Comparison of ENCODE assay signal across 16 cellular contexts in the genomic region with DNA sequence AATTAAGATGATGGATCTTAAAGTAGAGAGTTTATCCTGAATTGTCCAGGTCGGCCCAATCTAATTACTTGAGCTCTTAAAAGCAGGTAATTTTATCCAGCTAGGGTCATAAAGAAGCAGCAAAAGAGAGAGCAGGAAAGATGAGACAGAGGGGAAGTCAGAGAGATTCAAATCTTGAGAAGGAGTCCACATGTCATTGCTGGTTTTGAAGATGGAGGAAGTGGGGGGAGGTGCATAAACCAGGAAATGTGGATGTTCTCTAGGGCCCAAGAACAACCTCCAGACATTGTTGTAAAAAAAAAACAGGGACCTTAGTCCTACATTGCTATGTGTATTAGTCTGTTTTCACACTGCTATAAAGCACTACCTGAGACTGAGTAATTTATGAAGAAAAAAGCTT.
A peak's percentile ranks its signal among the peaks of the same experiment; 100 is the strongest.
DNase-seq lines count a peak whose midpoint lies in the region; ATAC-seq and TF ChIP-seq lines count a peak whose summit lies in the region.
"Had no signal": no experiment of that assay in that cellular context is flagged by ENCODE, and none has a peak within 500 bp of the region (broad histone marks: within the 10 kb centered on the region; RNA-seq: fewer than 3 reads in every experiment).

No MANE protein-coding gene starts in this region.

- H3K9me3 Mint-ChIP-seq in GM23338, result no peaks in the 10 kb centered on the region

- no peaks in the 10 kb centered on the region for H3F3A ChIP-seq in GM23338 (replicated peaks; ENCODE audit: low read depth)

- no peak for TF ChIP-seq CTCF in DND-41 (IDR thresholded peaks at IDR 0.05; ENCODE audit: borderline replicate concordance, extremely low read depth, low read length, poor library complexity, severe bottlenecking)
- no peak for TF ChIP-seq CTCF in GM23338 (conservative IDR thresholded peaks at IDR 0.05; ENCODE audit: low read depth in 2 of 2)
- no peak for TF ChIP-seq CTCF in OCI-LY7 (conservative IDR thresholded peaks at IDR 0.05; ENCODE audit: low read length)
- TF ChIP-seq CTCF in mucosa of descending colon (IDR thresholded peaks at IDR 0.05), result no peak
- no peak for TF ChIP-seq CTCF in left ventricle myocardium inferior (IDR thresholded peaks at IDR 0.05; ENCODE audit: borderline replicate concordance)

- no peaks in the 10 kb centered on the region for H3K9me3 ChIP-seq in DND-41 (ENCODE audit: insufficient read depth, low read length, severe bottlenecking)
- no peaks in the 10 kb centered on the region for H3K9me3 ChIP-seq in OCI-LY7 (ENCODE audit: low read length)
- H3K9me3 ChIP-seq in mucosa of descending colon, result no peaks in the 10 kb centered on the region
- no peaks in the 10 kb centered on the region for H3K9me3 ChIP-seq in left ventricle myocardium inferior (replicated peaks)
- H3K9me3 ChIP-seq: Caco-2, ovary had no signal

- H3K4me3 Mint-ChIP-seq in GM23338, result no peak overlapping the region
- H3K4me3 Mint-ChIP-seq: T-helper 17 cell had no signal

- H3K27ac ChIP-seq in DND-41 (ENCODE audit: low read length) (no peak overlapping the region), GM23338 (ENCODE audit: low read depth) (no peak overlapping the region), OCI-LY7 (ENCODE audit: low read depth, low read length, poor library complexity, severe bottlenecking) (no peak overlapping the region), left ventricle myocardium inferior (replicated peaks) (no peak overlapping the region)
- H3K27ac ChIP-seq: foreskin keratinocyte, ovary had no signal

- ATAC-seq in DND-41 (ENCODE audit: insufficient read depth, low read depth) (peak; percentile 80), GM23338 (no peak), mucosa of descending colon (peak; percentile 41), GM19455 (IDR thresholded peaks at IDR 0.05; ENCODE audit: unreplicated experiment) (no peak)
- ATAC-seq: foreskin keratinocyte, left cardiac atrium, T-helper 17 cell had no signal

- H3K27me3 Mint-ChIP-seq in GM23338 (ENCODE audit: insufficient read depth, low read depth, poor library complexity), result no peaks in the 10 kb centered on the region

- no peaks in the 10 kb centered on the region for H4K20me1 ChIP-seq in DND-41 (ENCODE audit: insufficient read depth, low read length)
- H4K20me1 ChIP-seq in GM23338 (replicated peaks; ENCODE audit: insufficient read depth), result no peaks in the 10 kb centered on the region
- H4K20me1 ChIP-seq in OCI-LY7 (ENCODE audit: insufficient read depth, low read length), result no peaks in the 10 kb centered on the region

- CTCF ChIA-PET in OCI-LY7 (lab: Charles Lee; ENCODE audit: unreplicated experiment), result no interaction called here

- peaks cover 5% of the 10 kb centered on the region; the same call in 2 of the 3 replicates for H3K4me1 Mint-ChIP-seq in GM23338

- H2AFZ ChIP-seq in DND-41 (ENCODE audit: low read depth, low read length) (peak overlapping the region; percentile 63), GM23338 (no peak overlapping the region; the same call in 1 of the 2 replicates), OCI-LY7 (ENCODE audit: low read length) (peak overlapping the region; percentile 77)

- H3K36me3 Mint-ChIP-seq in GM23338 (ENCODE audit: low read depth), result no peaks in the 10 kb centered on the region

- H3K27ac Mint-ChIP-seq in GM23338, result peak overlapping the region; percentile 63; the same call in 1 of the 2 replicates
- H3K27ac Mint-ChIP-seq: T-helper 17 cell had no signal

- H3K36me3 ChIP-seq in DND-41 (ENCODE audit: insufficient read depth, low read length) (no peaks in the 10 kb centered on the region), GM23338 (ENCODE audit: insufficient read depth) (no peaks in the 10 kb centered on the region), OCI-LY7 (ENCODE audit: insufficient read depth, low read length) (no peaks in the 10 kb centered on the region), mucosa of descending colon (ENCODE audit: low read depth) (no peaks in the 10 kb centered on the region), left ventricle myocardium inferior (no peaks in the 10 kb centered on the region)
- H3K36me3 ChIP-seq: ovary had no signal

- DNase-seq in DND-41, result peak; percentile 22
- DNase-seq in GM23338 (ENCODE audit: low spot score), result no peak
- peak; percentile 1 for DNase-seq in OCI-LY7 (ENCODE audit: low spot score)
- no peak for DNase-seq in mucosa of descending colon
- DNase-seq in NCI-H2227 treated with DMSO at 0.1 percent for 48 hours (lab: John Stamatoyannopoulos, UW), result no peak
- DNase-seq in left ventricle myocardium inferior, result no peak
- DNase-seq: activated CD4-positive, alpha-beta T cell treated with anti-CD3 and anti-CD28 coated beads for 1 hour; activated T-cell treated with anti-CD3 and anti-CD28 coated beads, Interleukin-2, amount 50 U/mL, for 1 hour; Caco-2; foreskin keratinocyte; left cardiac atrium; NCI-H2107; NCI-H69; ovary; T-helper 17 cell had no signal

- H3K4me1 ChIP-seq in DND-41 (ENCODE audit: insufficient read depth, low read length) (peaks cover 9% of the 10 kb centered on the region), GM23338 (ENCODE audit: insufficient read depth) (0 out of 2 replicates have a peak, but pooled peaks cover 4% of the 10 kb centered on the region), OCI-LY7 (ENCODE audit: insufficient read depth, low read length, poor library complexity, severe bottlenecking) (no peaks in the 10 kb centered on the region), mucosa of descending colon (ENCODE audit: low read depth) (no peaks in the 10 kb centered on the region), left ventricle myocardium inferior (no peaks in the 10 kb centered on the region)
- H3K4me1 ChIP-seq: foreskin keratinocyte had no signal

- H3K79me2 ChIP-seq in DND-41 (ENCODE audit: insufficient read depth, low read length), result no peaks in the 10 kb centered on the region
- no peaks in the 10 kb centered on the region for H3K79me2 ChIP-seq in GM23338 (replicated peaks; ENCODE audit: insufficient read depth)
- H3K79me2 ChIP-seq in OCI-LY7 (ENCODE audit: insufficient read depth, low read depth, low read length), result no peaks in the 10 kb centered on the region

- intact Hi-C loops in OCI-LY7 (cut with micrococcal nuclease; ENCODE audit: unreplicated experiment) (no loop called here), mucosa of descending colon (cut with DNase I, micrococcal nuclease) (loop anchor here in 1 of 2 donors (10.0 kb wide), 1 partner anchor 285 kb away; no protein-coding TSS in a partner anchor), left ventricle myocardium inferior (cut with micrococcal nuclease) (no loop called here)

- no peak overlapping the region for H3K4me2 ChIP-seq in DND-41 (ENCODE audit: insufficient read depth, low read length)
- no peak overlapping the region for H3K4me2 ChIP-seq in GM23338
- no peak overlapping the region for H3K4me2 ChIP-seq in OCI-LY7 (ENCODE audit: low read length)

- POLR2A ChIA-PET in OCI-LY7 (lab: Charles Lee), result interaction anchor here (0.9 to 1.1 kb wide), 4 partner anchors 9 to 27 kb away, joined by 3 read pairs; no protein-coding TSS in a partner anchor

- H3K27me3 ChIP-seq in DND-41 (ENCODE audit: insufficient read depth, low read length, poor library complexity), result no peaks in the 10 kb centered on the region
- no peaks in the 10 kb centered on the region for H3K27me3 ChIP-seq in GM23338 (ENCODE audit: insufficient read depth)
- H3K27me3 ChIP-seq in left ventricle myocardium inferior (ENCODE audit: low read depth), result no peaks in the 10 kb centered on the region
- H3K27me3 ChIP-seq: foreskin keratinocyte, ovary had no signal

- H3K9me2 ChIP-seq in GM23338 (ENCODE audit: insufficient read depth) (no peaks in the 10 kb centered on the region; the same call in 1 of the 2 replicates), OCI-LY7 (ENCODE audit: insufficient read depth, low read length) (no peaks in the 10 kb centered on the region)

- BruUV-seq in OCI-LY7 (replicated peaks; lab: Mats Ljungman, UMichigan), result no TSS peak

- no peak overlapping the region for H3K9ac ChIP-seq in DND-41 (ENCODE audit: low read depth, low read length)

- H3K4me3 ChIP-seq in DND-41 (ENCODE audit: low read depth in 1 of 2, low read length in 2 of 2) (no peak overlapping the region), GM23338 (no peak overlapping the region), OCI-LY7 (ENCODE audit: low read depth, low read length, poor library complexity, severe bottlenecking) (no peak overlapping the region), mucosa of descending colon (no peak overlapping the region), left ventricle myocardium inferior (no peak overlapping the region)
- H3K4me3 ChIP-seq: ovary had no signal

Comparison
In these comparisons a context has a peak if more than half of its experiments do, and no peak if none do; other contexts are left out.
1. ATAC-seq: peak in DND-41 (single experiment) and mucosa of descending colon (single experiment); none in GM23338 (single experiment) and GM19455 (single experiment).
2. DNase-seq: peak in DND-41 (single experiment) and OCI-LY7 (single experiment); none in GM23338 (single experiment), mucosa of descending colon (0 of 3), NCI-H2227 treated with DMSO at 0.1 percent for 48 hours (single experiment) and left ventricle myocardium inferior (single experiment).